ENCODE assay signal across 23 cellular contexts in the genomic region with DNA sequence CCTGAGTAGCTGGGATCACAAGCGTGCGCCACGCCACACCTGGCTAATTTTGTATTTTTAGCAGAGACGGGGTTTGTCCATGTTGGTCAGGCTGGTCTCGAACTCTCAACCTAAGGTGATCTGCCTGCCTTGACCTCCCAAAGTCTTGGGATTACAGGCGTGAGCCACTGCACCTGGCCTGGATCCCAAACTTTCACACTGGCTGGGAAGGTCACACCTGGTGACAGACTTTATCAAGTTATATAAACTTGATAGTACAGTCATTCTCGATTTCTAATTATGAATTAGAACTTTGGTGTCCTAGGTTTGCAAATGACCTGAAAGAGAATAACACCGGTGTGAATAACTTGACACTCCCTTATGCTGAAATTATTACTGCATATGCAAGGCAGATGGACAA. TPM values are rescaled to one million over a fixed set of nuclear protein-coding genes. Genes with fewer than 3 reads are reported as not detected.
"Had no signal": no experiment of that assay in that cellular context is flagged by ENCODE, and none has a peak within 500 bp of the region (broad histone marks: within the 10 kb centered on the region; RNA-seq: fewer than 3 reads in every experiment).

No MANE protein-coding gene starts in this region.

- H3K9me3 Mint-ChIP-seq: activated CD4-positive, alpha-beta memory T cell treated with anti-CD3 and anti-CD28 coated beads for 36 hours; activated CD4-positive, alpha-beta T cell treated with anti-CD3 and anti-CD28 coated beads, Interleukin-2, amount 10 ng/mL, durations not matched to agents 7 days and 5 days; activated naive CD4-positive, alpha-beta T cell treated with anti-CD3 and anti-CD28 coated beads, Interleukin-2, amount 10 ng/mL, durations not matched to agents 7 days and 5 days; activated naive CD8-positive, alpha-beta T cell treated with anti-CD3 and anti-CD28 coated beads for 36 hours; activated T-helper 17 cell treated with anti-CD3 and anti-CD28 coated beads, Interleukin-2, amount 50 U/mL, for 72 hours had no signal

- H3K27ac Mint-ChIP-seq: activated B cell treated with CpG ODN at 0.5 μM for 24 hours; activated CD4-positive, alpha-beta memory T cell treated with anti-CD3 and anti-CD28 coated beads for 36 hours; activated CD4-positive, alpha-beta T cell treated with anti-CD3 and anti-CD28 coated beads, Interleukin-2, amount 10 ng/mL, durations not matched to agents 7 days and 5 days; activated naive CD4-positive, alpha-beta T cell treated with anti-CD3 and anti-CD28 coated beads, Interleukin-2, amount 10 ng/mL, durations not matched to agents 7 days and 5 days; activated naive CD8-positive, alpha-beta T cell treated with anti-CD3 and anti-CD28 coated beads for 36 hours; activated T-helper 17 cell treated with anti-CD3 and anti-CD28 coated beads, Interleukin-2, amount 50 U/mL, for 72 hours; T-helper 17 cell had no signal

- H3K27me3 Mint-ChIP-seq: activated B cell treated with CpG ODN at 0.5 μM for 24 hours had no signal

- H3K4me3 Mint-ChIP-seq: activated B cell treated with CpG ODN at 0.5 μM for 24 hours; activated CD4-positive, alpha-beta memory T cell treated with anti-CD3 and anti-CD28 coated beads for 36 hours; activated CD4-positive, alpha-beta T cell treated with anti-CD3 and anti-CD28 coated beads, Interleukin-2, amount 10 ng/mL, durations not matched to agents 7 days and 5 days; activated naive CD4-positive, alpha-beta T cell treated with anti-CD3 and anti-CD28 coated beads, Interleukin-2, amount 10 ng/mL, durations not matched to agents 7 days and 5 days; activated naive CD8-positive, alpha-beta T cell treated with anti-CD3 and anti-CD28 coated beads for 36 hours; activated T-helper 17 cell treated with anti-CD3 and anti-CD28 coated beads, Interleukin-2, amount 50 U/mL, for 72 hours had no signal

- ATAC-seq: activated T-helper 17 cell treated with anti-CD3 and anti-CD28 coated beads, Interleukin-2, amount 50 U/mL, for 72 hours; PC-3; T-helper 17 cell had no signal

- DNase-seq: activated B cell treated with CpG ODN at 0.5 μM for 24 hours; activated CD4-positive, alpha-beta memory T cell treated with anti-CD3 and anti-CD28 coated beads for 36 hours; activated CD4-positive, alpha-beta T cell treated with anti-CD3 and anti-CD28 coated beads, Interleukin-2, amount 10 ng/mL, durations not matched to agents 7 days and 5 days; activated CD8-positive, alpha-beta memory T cell treated with anti-CD3 and anti-CD28 coated beads for 24 hours; activated gamma-delta T cell treated with Interleukin-2 at 50 U/mL for 16 hours; activated naive CD4-positive, alpha-beta T cell treated with anti-CD3 and anti-CD28 coated beads, Interleukin-2, amount 10 ng/mL, durations not matched to agents 7 days and 5 days; activated naive CD8-positive, alpha-beta T cell treated with anti-CD3 and anti-CD28 coated beads for 36 hours; activated T-cell treated with anti-CD3 and anti-CD28 coated beads for 4 hours; activated T-cell treated with anti-CD3 and anti-CD28 coated beads, Interleukin-2, amount 50 U/mL, for 48 hours; Kasumi-1; KBM-7; NCI-H1105 treated with DMSO at 0.1 percent for 48 hours; NCI-H146; NCI-H187 treated with DMSO at 0.1 percent for 48 hours; NCI-H2081 treated with DMSO at 0.1 percent for 48 hours; NCI-H446; NCI-H524; PC-3; SIG-M5; T-helper 17 cell; T1000 had no signal

- H3K36me3 Mint-ChIP-seq: activated CD4-positive, alpha-beta memory T cell treated with anti-CD3 and anti-CD28 coated beads for 36 hours; activated naive CD4-positive, alpha-beta T cell treated with anti-CD3 and anti-CD28 coated beads, Interleukin-2, amount 10 ng/mL, durations not matched to agents 7 days and 5 days; activated naive CD8-positive, alpha-beta T cell treated with anti-CD3 and anti-CD28 coated beads for 36 hours had no signal

- FAIRE-seq: TTC549 had no signal

- H3K4me1 Mint-ChIP-seq: activated naive CD4-positive, alpha-beta T cell treated with anti-CD3 and anti-CD28 coated beads, Interleukin-2, amount 10 ng/mL, durations not matched to agents 7 days and 5 days; activated T-helper 17 cell treated with anti-CD3 and anti-CD28 coated beads, Interleukin-2, amount 50 U/mL, for 72 hours had no signal

RNA-seq across cellular contexts. Expression of a gene that starts 6.0 kb away (rescaled TPM):
- total RNA-seq: activated CD4-positive, alpha-beta memory T cell treated with anti-CD3 and anti-CD28 coated beads for 36 hours; activated CD4-positive, alpha-beta T cell treated with anti-CD3 and anti-CD28 coated beads, Interleukin-2, amount 10 ng/mL, durations not matched to agents 7 days and 5 days; activated T-helper 17 cell treated with anti-CD3 and anti-CD28 coated beads, Interleukin-2, amount 50 U/mL, for 72 hours had no signal
